Comparison of ENCODE assay signal across 19 cellular contexts in the genomic region with DNA sequence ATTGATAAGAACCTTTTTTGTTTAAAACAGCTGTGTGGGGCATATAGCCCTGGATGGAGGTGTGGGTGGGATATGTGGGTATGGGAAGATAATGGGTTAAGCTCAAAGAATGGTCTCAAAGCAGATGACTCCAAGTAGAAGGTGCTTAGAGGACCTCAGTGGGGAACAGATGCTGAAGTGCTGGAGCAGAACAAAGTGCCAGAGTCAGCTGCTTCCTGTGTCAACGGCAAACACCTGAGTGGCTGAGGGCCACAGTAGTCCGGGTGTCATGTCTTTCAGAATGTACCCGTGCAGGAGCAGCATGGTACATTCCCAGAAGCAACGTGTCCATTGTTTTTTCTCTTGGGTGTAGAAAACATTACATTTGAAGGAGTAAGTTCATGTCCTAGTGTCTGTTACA.
"Had no signal": no experiment of that assay in that cellular context is flagged by ENCODE, and none has a peak within 500 bp of the region (broad histone marks: within the 10 kb centered on the region; RNA-seq: fewer than 3 reads in every experiment).

No MANE protein-coding gene starts in this region.

- H3K27me3 ChIP-seq: gastrocnemius medialis, neural progenitor cell, tibial nerve, vagina had no signal

- H3K4me2 ChIP-seq: neural progenitor cell had no signal

- H3K4me3 ChIP-seq: gastrocnemius medialis, heart left ventricle, left ventricle myocardium inferior, mucosa of descending colon, neural progenitor cell, prostate gland, tibial nerve, vagina had no signal

- H3K9me3 ChIP-seq: gastrocnemius medialis, left ventricle myocardium inferior, mucosa of descending colon, prostate gland, tibial nerve, vagina had no signal

- H3K36me3 ChIP-seq: gastrocnemius medialis, heart left ventricle, left ventricle myocardium inferior, neural progenitor cell, prostate gland, tibial nerve, vagina had no signal

- DNase-seq: activated CD4-positive, alpha-beta T cell treated with anti-CD3 and anti-CD28 coated beads for 36 hours; activated CD4-positive, alpha-beta T cell treated with anti-CD3 and anti-CD28 coated beads, Interleukin-2, amount 50 U/mL, for 48 hours; activated naive CD8-positive, alpha-beta T cell treated with anti-CD3 and anti-CD28 coated beads for 36 hours; amniotic stem cell; effector CD8-positive, alpha-beta T cell; gastrocnemius medialis; heart left ventricle; immature natural killer cell; kidney glomerular epithelial cell; left ventricle myocardium inferior; mammary epithelial cell; mucosa of descending colon; naive thymus-derived CD4-positive, alpha-beta T cell; right cardiac atrium; stimulated activated CD4-positive, alpha-beta T cell treated with anti-CD3 and anti-CD28 coated beads, Interleukin-2, amount 100 ng/mL, for 24 hours had no signal

- H3K9ac ChIP-seq: neural progenitor cell had no signal

- ATAC-seq: gastrocnemius medialis had no signal

- H3K27ac ChIP-seq: gastrocnemius medialis, heart left ventricle, left ventricle myocardium inferior, neural progenitor cell, prostate gland, tibial nerve, vagina had no signal

- H2AFZ ChIP-seq: neural progenitor cell had no signal

- H3K4me1 ChIP-seq: gastrocnemius medialis, heart left ventricle, left ventricle myocardium inferior, neural progenitor cell, prostate gland, tibial nerve, vagina had no signal
